ENCODE assay signal across 8 cellular contexts in genomic region chr20:45880988-45881788, GRCh38. TPM values are rescaled to one million over a fixed set of nuclear protein-coding genes. Genes with fewer than 3 reads are reported as not detected.
DNase-seq lines count a peak whose midpoint lies in the region; ATAC-seq lines count a peak whose summit lies in the region.

Gene ZSWIM1 (plus strand): TSS chr20:45881227. CDS start chr20:45882593, 1,366 bp downstream.

- intact Hi-C loops in activated CD4-positive, alpha-beta T cell treated with anti-CD3 and anti-CD28 coated beads, Interleukin-2, amount 10 ng/mL, durations not matched to agents 24 days and 14 days (cut with micrococcal nuclease) = loop anchor here (1.0 to 5.0 kb wide), 4 partner anchors 10 to 69 kb away; partner anchors contain the start of genes ACOT8, CTSA, NEURL2 and PCIF1
- intact Hi-C loops in left colon (cut with DNase I, micrococcal nuclease) = no loop called here

- H3K4me3 Mint-ChIP-seq in activated CD4-positive, alpha-beta T cell treated with anti-CD3 and anti-CD28 coated beads, Interleukin-2, amount 10 ng/mL, durations not matched to agents 24 days and 14 days = peak within 1 kb of the TSS; percentile 92

- H3K27ac Mint-ChIP-seq in activated CD4-positive, alpha-beta T cell treated with anti-CD3 and anti-CD28 coated beads, Interleukin-2, amount 10 ng/mL, durations not matched to agents 24 days and 14 days = peak within 1 kb of the TSS; percentile 82

- H3K4me2 ChIP-seq in BLaER1 treated with 17β-estradiol and CSF1 and Interleukin-3, amounts not matched to agents 10 nM and 100 nM = peak within 1 kb of the TSS; percentile 68 to 97 (median 90)

- H4K20me1 ChIP-seq in BLaER1 treated with 17β-estradiol and CSF1 and Interleukin-3, amounts not matched to agents 10 nM and 100 nM = peaks cover 0 to 46% (median 14%) of the 10 kb centered on the region in 11 experiments; a peak in 14 of 22 replicates

- no peaks in the 10 kb centered on the region for H3K9me3 ChIP-seq in BLaER1 treated with 17β-estradiol and CSF1 and Interleukin-3, amounts not matched to agents 10 nM and 100 nM (replicated peaks in 1 of 11)

- H3K27ac ChIP-seq in BLaER1 treated with 17β-estradiol and CSF1 and Interleukin-3, amounts not matched to agents 10 nM and 100 nM = peak within 1 kb of the TSS; percentile 74 to 88 (median 82); a peak in 21 of 22 replicates

- peak; percentile 99 for DNase-seq in NCI-H526 (lab: John Stamatoyannopoulos, UW)
- DNase-seq in activated CD4-positive, alpha-beta T cell treated with anti-CD3 and anti-CD28 coated beads, Interleukin-2, amount 10 ng/mL, durations not matched to agents 24 days and 14 days = peak; percentile 100
- DNase-seq in dedifferentiated amniotic fluid mesenchymal stem cell (ENCODE audit: extremely low spot score) = peak; percentile 100
- DNase-seq in left colon = peak; percentile 99
- DNase-seq in stimulated activated CD4-positive, alpha-beta T cell treated with anti-CD3 and anti-CD28 coated beads, Interleukin-1b, Interleukin-23, amount 100 ng/mL, for 4 hours (ENCODE audit: low read depth in 2 of 2) = peak; percentile 97 to 98

- H3K4me3 ChIP-seq in BLaER1 treated with 17β-estradiol and CSF1 and Interleukin-3, amounts not matched to agents 10 nM and 100 nM = peak within 1 kb of the TSS; percentile 62 to 82 (median 72)

- peak within 1 kb of the TSS; percentile 78 to 89 (median 84) for H3K9ac ChIP-seq in BLaER1 treated with 17β-estradiol and CSF1 and Interleukin-3, amounts not matched to agents 10 nM and 100 nM

- no peaks in the 10 kb centered on the region for H3K27me3 Mint-ChIP-seq in activated CD4-positive, alpha-beta T cell treated with anti-CD3 and anti-CD28 coated beads, Interleukin-2, amount 10 ng/mL, durations not matched to agents 24 days and 14 days

- no peaks in the 10 kb centered on the region for H3K9me3 Mint-ChIP-seq in activated CD4-positive, alpha-beta T cell treated with anti-CD3 and anti-CD28 coated beads, Interleukin-2, amount 10 ng/mL, durations not matched to agents 24 days and 14 days

- peaks cover 41 to 67% (median 57%) of the 10 kb centered on the region in 11 experiments for H3K36me3 ChIP-seq in BLaER1 treated with 17β-estradiol and CSF1 and Interleukin-3, amounts not matched to agents 10 nM and 100 nM

- peaks cover 32% of the 10 kb centered on the region for H3K36me3 Mint-ChIP-seq in activated CD4-positive, alpha-beta T cell treated with anti-CD3 and anti-CD28 coated beads, Interleukin-2, amount 10 ng/mL, durations not matched to agents 24 days and 14 days (ENCODE audit: low read depth)

- peaks cover 33% of the 10 kb centered on the region for H3K4me1 Mint-ChIP-seq in activated CD4-positive, alpha-beta T cell treated with anti-CD3 and anti-CD28 coated beads, Interleukin-2, amount 10 ng/mL, durations not matched to agents 24 days and 14 days

- ATAC-seq in GM19328 (IDR thresholded peaks at IDR 0.05; ENCODE audit: unreplicated experiment) (peak; percentile 96), HG03469 (IDR thresholded peaks at IDR 0.05; ENCODE audit: unreplicated experiment) (peak; percentile 90), left colon (peak; percentile 98)

- H3K4me1 ChIP-seq in BLaER1 treated with 17β-estradiol and CSF1 and Interleukin-3, amounts not matched to agents 10 nM and 100 nM = peaks cover 18 to 53% (median 45%) of the 10 kb centered on the region in 10 experiments

- no peaks in the 10 kb centered on the region for H3K27me3 ChIP-seq in BLaER1 treated with 17β-estradiol and CSF1 and Interleukin-3, amounts not matched to agents 10 nM and 100 nM

RNA-seq across cellular contexts. Expression of gene ZSWIM1, which starts in this region (rescaled TPM):
- total RNA-seq in activated CD4-positive, alpha-beta T cell treated with anti-CD3 and anti-CD28 coated beads, Interleukin-2, amount 10 ng/mL, durations not matched to agents 24 days and 14 days = 9.4 and 10.4 TPM in 2 replicates
- total RNA-seq in left colon = 10 to 100 TPM; 11.8 to 12.0 TPM

Comparison
In these comparisons a context has a peak if more than half of its experiments do, and no peak if none do; other contexts are left out.
1. Peak in every context shown above with its lines: DNase-seq, ATAC-seq, H3K4me3 ChIP-seq and H3K27ac ChIP-seq.